21 cellular contexts compared by ENCODE assay signal in the genomic region with DNA sequence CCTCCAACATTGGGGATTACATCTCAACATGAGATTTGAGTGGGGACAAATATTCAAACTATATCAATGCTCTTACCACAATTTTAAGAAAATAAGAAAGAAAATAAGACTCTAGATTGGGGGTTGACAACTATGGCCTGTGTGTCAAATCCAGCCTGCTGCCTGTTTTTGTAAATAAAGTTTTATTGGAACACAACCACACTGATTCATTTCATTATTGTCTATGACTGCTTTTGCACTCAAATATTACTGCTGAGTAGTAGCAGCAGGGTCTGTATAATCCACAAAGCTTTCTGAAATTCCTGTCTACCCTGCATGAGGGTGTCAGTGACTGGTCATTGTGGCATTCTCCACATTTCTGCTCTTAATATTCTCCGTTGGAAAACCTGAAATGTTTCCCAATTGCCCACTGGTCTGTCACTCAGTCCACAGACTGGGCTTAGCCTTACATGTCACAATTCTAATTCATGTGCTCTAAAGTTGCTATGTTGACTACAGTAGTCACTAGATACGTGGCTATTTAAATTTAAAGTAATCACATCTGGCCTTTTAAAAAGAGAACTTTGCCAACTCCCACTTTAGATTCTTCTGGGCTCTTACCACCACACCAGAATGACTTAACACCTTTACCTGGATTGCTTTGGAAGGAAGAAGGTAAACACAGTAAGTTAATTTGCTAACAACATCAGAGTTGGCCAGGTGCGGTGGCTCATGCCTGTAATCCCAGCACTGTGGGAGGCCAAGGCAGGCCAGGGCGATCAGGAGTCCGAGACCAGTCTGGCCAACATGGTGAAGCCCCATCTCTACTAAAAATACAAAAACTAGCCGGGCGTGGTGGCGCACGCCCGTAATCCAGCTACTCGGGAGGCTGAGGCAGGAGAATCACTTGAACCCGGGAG.
"Had no signal": no experiment of that assay in that cellular context is flagged by ENCODE, and none has a peak within 500 bp of the region (broad histone marks: within the 10 kb centered on the region; RNA-seq: fewer than 3 reads in every experiment).

No MANE protein-coding gene starts in this region.

- H3K9me3 ChIP-seq: body of pancreas, thyroid gland, uterus had no signal

- ATAC-seq: activated T-cell treated with anti-CD3 and anti-CD28 coated beads, Interleukin-2, amount 50 U/mL, for 4 hours; body of pancreas; esophagus mucosa; left ventricle myocardium superior; naive thymus-derived CD8-positive, alpha-beta T cell had no signal

- H3K27me3 ChIP-seq: body of pancreas, cardiac muscle cell, thyroid gland, uterus had no signal

- DNase-seq: activated CD8-positive, alpha-beta memory T cell treated with anti-CD3 and anti-CD28 coated beads for 24 hours; activated CD8-positive, alpha-beta memory T cell treated with anti-CD3 and anti-CD28 coated beads, Interleukin-2, amount 50 U/mL, for 4 hours; activated effector memory CD4-positive, alpha-beta T cell treated with Interleukin-2 at 50 U/mL for 16 hours; activated naive CD4-positive, alpha-beta T cell treated with anti-CD3 and anti-CD28 coated beads, Interleukin-2, amount 10 ng/mL, durations not matched to agents 7 days and 5 days; activated T-cell treated with anti-CD3 and anti-CD28 coated beads, Interleukin-2, amount 50 U/mL, for 4 hours; amygdala; body of pancreas; cortex of kidney; foreskin melanocyte; immature natural killer cell; kidney glomerular epithelial cell; left ventricle myocardium superior; mesendoderm; naive thymus-derived CD8-positive, alpha-beta T cell; stimulated activated CD4-positive, alpha-beta T cell treated with anti-CD3 and anti-CD28 coated beads, Interleukin-4, amount 100 ng/mL, for 24 hours; stimulated activated naive CD4-positive, alpha-beta T cell treated with Interleukin-2 at 50 U/mL for 16 hours; T-helper 9 cell; thyroid gland; uterus had no signal

- H3K27ac ChIP-seq: body of pancreas, cardiac muscle cell, thyroid gland, uterus had no signal

- H3K4me1 ChIP-seq: thyroid gland, uterus had no signal

- H3K4me3 ChIP-seq: body of pancreas, cardiac muscle cell, thyroid gland, uterus had no signal

- H3K36me3 ChIP-seq: cardiac muscle cell, thyroid gland, uterus had no signal
